22 cellular contexts compared by ENCODE assay signal in genomic region chr11:130865091-130865771, GRCh38. TPM values are rescaled to one million over a fixed set of nuclear protein-coding genes. Genes with fewer than 3 reads are reported as not detected.
DNase-seq lines count a peak whose midpoint lies in the region; ATAC-seq, FAIRE-seq and TF ChIP-seq lines count a peak whose summit lies in the region.
"Had no signal": no experiment of that assay in that cellular context is flagged by ENCODE, and none has a peak within 500 bp of the region (broad histone marks: within the 10 kb centered on the region; RNA-seq: fewer than 3 reads in every experiment).

No MANE protein-coding gene starts in this region.

- H3K56ac ChIP-seq in IMR-90 (ENCODE audit: extremely low read depth, insufficient read depth, low read length) (no peak overlapping the region), H1 (replicated peaks; ENCODE audit: insufficient read length, low read depth, low read length) (no peak overlapping the region)

- no peak overlapping the region for H3K27ac ChIP-seq in IMR-90 (ENCODE audit: insufficient read depth, low read length)
- no peak overlapping the region for H3K27ac ChIP-seq in H1 (ENCODE audit: low read depth, low read length)
- H3K27ac ChIP-seq: Peyer's patch had no signal

- H4K5ac ChIP-seq in IMR-90 (ENCODE audit: low read depth, low read length) (no peak overlapping the region), H1 (ENCODE audit: insufficient read length, low read depth, low read length) (no peak overlapping the region)

- DNase-seq in IMR-90 (no peak), H1 (ENCODE audit: low read depth in 1 of 2, low spot score in 2 of 2) (peak in 1 of 2 experiments; percentile 51), kidney tubule cell (ENCODE audit: low spot score) (peak; percentile 18), sciatic nerve (ENCODE audit: low spot score) (no peak), Ammon's horn (ENCODE audit: low spot score) (no peak), progenitor cell of endocrine pancreas (ENCODE audit: low spot score, unreplicated experiment) (no peak)
- DNase-seq: activated CD4-positive, alpha-beta memory T cell treated with anti-CD3 and anti-CD28 coated beads, Interleukin-2, amount 10 ng/mL, durations not matched to agents 7 days and 5 days; activated naive CD8-positive, alpha-beta T cell treated with anti-CD3 and anti-CD28 coated beads, Interleukin-2, amount 50 U/mL, for 24 hours; activated T-cell treated with anti-CD3 and anti-CD28 coated beads, Interleukin-2, amount 50 U/mL, for 72 hours; AML-193; MV-4-11; NCI-H2107; NCI-H748 treated with DMSO at 0.1 percent for 48 hours; Peyer's patch; stimulated activated CD4-positive, alpha-beta T cell treated with anti-CD3 and anti-CD28 coated beads, Interleukin-4, amount 100 ng/mL, for 24 hours; stimulated activated CD8-positive, alpha-beta memory T cell treated with anti-CD3 and anti-CD28 coated beads, Interleukin-4, amount 100 ng/mL, for 48 hours had no signal

- H2BK12ac ChIP-seq in H1 (ENCODE audit: low read depth, low read length) = peak overlapping the region; percentile 44

- ATAC-seq in IMR-90 (ENCODE audit: low read depth) (no peak), sciatic nerve (peak; percentile 12), HG03159 (IDR thresholded peaks at IDR 0.05; ENCODE audit: unreplicated experiment) (no peak)
- ATAC-seq in activated CD4-positive, CD25-positive, alpha-beta regulatory T cell treated with anti-CD3 and anti-CD28 coated beads, Interleukin-2, amount 50 U/mL, for 24 hours = no peak
- ATAC-seq: activated naive CD8-positive, alpha-beta T cell treated with anti-CD3 and anti-CD28 coated beads, Interleukin-2, amount 50 U/mL, for 24 hours; activated T-cell treated with anti-CD3 and anti-CD28 coated beads, Interleukin-2, amount 50 U/mL, for 72 hours had no signal

- H3K9ac ChIP-seq in IMR-90 (ENCODE audit: low read depth, low read length) (no peak overlapping the region), H1 (replicated peaks in 1 of 4; ENCODE audit: extremely low read depth in 1 of 4, low read depth in 3 of 4, low read length in 3 of 4) (no peak overlapping the region)

- no peak overlapping the region for H2BK20ac ChIP-seq in IMR-90 (ENCODE audit: low read depth, low read length)
- H2BK20ac ChIP-seq in H1 (ENCODE audit: low read length) = no peak overlapping the region; the same call in 1 of the 2 replicates

- H3K4me1 Mint-ChIP-seq in progenitor cell of endocrine pancreas (ENCODE audit: low read depth) = no peaks in the 10 kb centered on the region
- H3K4me1 Mint-ChIP-seq: activated CD4-positive, alpha-beta memory T cell treated with anti-CD3 and anti-CD28 coated beads, Interleukin-2, amount 10 ng/mL, durations not matched to agents 7 days and 5 days; activated naive CD8-positive, alpha-beta T cell treated with anti-CD3 and anti-CD28 coated beads, Interleukin-2, amount 50 U/mL, for 24 hours had no signal

- H3K27me3 Mint-ChIP-seq in progenitor cell of endocrine pancreas = peaks cover 9% of the 10 kb centered on the region
- H3K27me3 Mint-ChIP-seq: activated CD4-positive, alpha-beta memory T cell treated with anti-CD3 and anti-CD28 coated beads, Interleukin-2, amount 10 ng/mL, durations not matched to agents 7 days and 5 days; activated naive CD8-positive, alpha-beta T cell treated with anti-CD3 and anti-CD28 coated beads, Interleukin-2, amount 50 U/mL, for 24 hours; central memory CD8-positive, alpha-beta T cell; memory B cell had no signal

- no TSS peak for BruUV-seq in IMR-90 (replicated peaks; lab: Mats Ljungman, UMichigan)

- H3K4me3 Mint-ChIP-seq in progenitor cell of endocrine pancreas (ENCODE audit: low read depth) = no peak overlapping the region
- H3K4me3 Mint-ChIP-seq: activated CD4-positive, alpha-beta memory T cell treated with anti-CD3 and anti-CD28 coated beads, Interleukin-2, amount 10 ng/mL, durations not matched to agents 7 days and 5 days; activated naive CD8-positive, alpha-beta T cell treated with anti-CD3 and anti-CD28 coated beads, Interleukin-2, amount 50 U/mL, for 24 hours; activated T-cell treated with anti-CD3 and anti-CD28 coated beads, Interleukin-2, amount 50 U/mL, for 72 hours; central memory CD8-positive, alpha-beta T cell; memory B cell had no signal

- H3K4me2 ChIP-seq in IMR-90 (ENCODE audit: low read depth, low read length) (no peak overlapping the region), H1 (ENCODE audit: insufficient read depth in 1 of 2, low read depth in 2 of 2, low read length in 2 of 2) (no peak overlapping the region)

- H3K9me3 Mint-ChIP-seq in progenitor cell of endocrine pancreas (ENCODE audit: low read depth) = no peaks in the 10 kb centered on the region
- H3K9me3 Mint-ChIP-seq: activated CD4-positive, alpha-beta memory T cell treated with anti-CD3 and anti-CD28 coated beads, Interleukin-2, amount 10 ng/mL, durations not matched to agents 7 days and 5 days; activated naive CD8-positive, alpha-beta T cell treated with anti-CD3 and anti-CD28 coated beads, Interleukin-2, amount 50 U/mL, for 24 hours; activated T-cell treated with anti-CD3 and anti-CD28 coated beads, Interleukin-2, amount 50 U/mL, for 72 hours; central memory CD8-positive, alpha-beta T cell; memory B cell had no signal

- TF ChIP-seq POLR2A in IMR-90 (IDR thresholded peaks at IDR 0.05; ENCODE audit: low read depth, low read length) = no peak
- no peak for TF ChIP-seq POLR2A in H1 (IDR thresholded peaks at IDR 0.05; ENCODE audit: control extremely low read depth in 1 of 2, low read depth in 2 of 2, low read length in 2 of 2)

- TF ChIP-seq CTCF in IMR-90 (conservative IDR thresholded peaks at IDR 0.05; ENCODE audit: low read depth, low read length) (no peak), H1 (IDR thresholded peaks at IDR 0.05; ENCODE audit: control extremely low read depth in 1 of 3, insufficient read depth in 1 of 3, low read depth in 1 of 3, low read length in 3 of 3) (no peak), progenitor cell of endocrine pancreas (IDR thresholded peaks at IDR 0.05; ENCODE audit: unreplicated experiment) (no peak)

- intact Hi-C loops in IMR-90 (cut with micrococcal nuclease) (loop anchor here (10.0 kb wide), 1 partner anchor 650 kb away; no protein-coding TSS in a partner anchor), sciatic nerve (cut with DNase I) (no loop called here)

- dilution Hi-C loops in IMR-90 (cut with HindIII; ENCODE audit: low sequenced_read_pairs, unreplicated experiment) = loop anchor here (25.0 kb wide), 1 partner anchor 428 kb away; the partner anchor contains the start of genes ADAMTS15 and ADAMTS8

- H3K4me3 ChIP-seq in IMR-90 (ENCODE audit: insufficient read depth, low read depth, low read length) (no peak overlapping the region), H1 (ENCODE audit: extremely low read depth in 1 of 4, insufficient read depth in 2 of 4, low read depth in 3 of 4, low read length in 4 of 4) (no peak overlapping the region)
- H3K4me3 ChIP-seq: Peyer's patch had no signal

- H4K20me1 ChIP-seq in IMR-90 (ENCODE audit: insufficient read depth, low read length) (no peaks in the 10 kb centered on the region), H1 (replicated peaks in 1 of 2; ENCODE audit: control insufficient read depth in 1 of 2, insufficient read depth in 2 of 2, low read length in 2 of 2) (no peaks in the 10 kb centered on the region)

- no peaks in the 10 kb centered on the region for H3K27me3 ChIP-seq in IMR-90 (ENCODE audit: control insufficient read depth, insufficient read depth, low read length)
- peaks cover 0 to 9% (median 2%) of the 10 kb centered on the region in 4 experiments; a peak in 3 of 7 replicates for H3K27me3 ChIP-seq in H1 (replicated peaks in 1 of 4; ENCODE audit: control insufficient read depth in 3 of 4, extremely low read depth in 1 of 4, insufficient read depth in 3 of 4, low read length in 3 of 4)
- H3K27me3 ChIP-seq: Peyer's patch had no signal

- H2AK9ac ChIP-seq in IMR-90 (replicated peaks; ENCODE audit: low read depth, low read length, poor library complexity) = peak overlapping the region; percentile 28

- TF ChIP-seq RAD21 in IMR-90 (IDR thresholded peaks at IDR 0.05; ENCODE audit: low read length) (no peak), H1 (IDR thresholded peaks at IDR 0.05 in 1 of 2, conservative IDR thresholded peaks at IDR 0.05 in 1 of 2; ENCODE audit: low read depth in 2 of 2, low read length in 2 of 2) (no peak; a peak in 1 of 4 replicates)

- H4K91ac ChIP-seq in IMR-90 (ENCODE audit: insufficient read depth, low read depth, low read length) (peak overlapping the region; percentile 51; the same call in 1 of the 2 replicates), H1 (replicated peaks; ENCODE audit: insufficient read length, low read length) (no peak overlapping the region)

- H3K27ac Mint-ChIP-seq in progenitor cell of endocrine pancreas = no peak overlapping the region
- H3K27ac Mint-ChIP-seq: activated CD4-positive, alpha-beta memory T cell treated with anti-CD3 and anti-CD28 coated beads, Interleukin-2, amount 10 ng/mL, durations not matched to agents 7 days and 5 days; activated naive CD8-positive, alpha-beta T cell treated with anti-CD3 and anti-CD28 coated beads, Interleukin-2, amount 50 U/mL, for 24 hours; activated T-cell treated with anti-CD3 and anti-CD28 coated beads, Interleukin-2, amount 50 U/mL, for 72 hours; memory B cell had no signal

- 79% methylated on average over 4 of the region's 11 CpGs; no CpG with 5 or more reads in 1 of the 2 experiments for WGBS in IMR-90 (ENCODE audit: extremely low coverage in 2 of 2, insufficient read length in 1 of 2), 2 experiments
- WGBS in H1 (ENCODE audit: extremely low coverage in 1 of 2, insufficient coverage in 1 of 2, insufficient read length in 1 of 2, insufficient replicate concordance in 2 of 2, low coverage in 1 of 2, low lambda C conversion rate in 2 of 2, missing lambda C conversion rate in 1 of 2), 2 experiments = 76% methylated on average over 11 of the region's 11 CpGs; no CpG with 5 or more reads in 1 of the 2 experiments

- no peaks in the 10 kb centered on the region for H3K79me2 ChIP-seq in H1 (ENCODE audit: control insufficient read depth in 1 of 2, insufficient read depth in 2 of 2, low read length in 2 of 2)

- no peak overlapping the region for H2BK120ac ChIP-seq in IMR-90 (ENCODE audit: low read depth, low read length)
- H2BK120ac ChIP-seq in H1 (replicated peaks; ENCODE audit: low read depth, low read length) = no peak overlapping the region

- TF ChIP-seq EP300 in H1 (IDR thresholded peaks at IDR 0.05; ENCODE audit: borderline replicate concordance in 1 of 2, low read depth in 2 of 2, low read length in 2 of 2) = no peak

- no peak overlapping the region for H3K23ac ChIP-seq in IMR-90 (ENCODE audit: low read depth, low read length)
- H3K23ac ChIP-seq in H1 (ENCODE audit: insufficient read length) = no peak overlapping the region

- no peak overlapping the region for H2BK15ac ChIP-seq in IMR-90 (ENCODE audit: low read depth, low read length)
- no peak overlapping the region for H2BK15ac ChIP-seq in H1 (ENCODE audit: low read length)

- no peak for FAIRE-seq in H1 (lab: Jason Lieb, UNC)
- FAIRE-seq: frontal cortex, GM18507 had no signal

- POLR2A ChIA-PET in IMR-90 (lab: Charles Lee; ENCODE audit: unreplicated experiment) (no interaction called here), H1 (lab: Charles Lee; ENCODE audit: partially characterized antibody) (interaction anchor here (0.6 to 1.1 kb wide), 2 partner anchors 11 to 436 kb away, joined by 3 read pairs; partner anchors contain the start of gene ADAMTS8)

- H3K9me3 ChIP-seq in IMR-90 (ENCODE audit: control insufficient read depth, insufficient read depth, low read length) = no peaks in the 10 kb centered on the region
- no peaks in the 10 kb centered on the region for H3K9me3 ChIP-seq in H1 (ENCODE audit: insufficient read depth in 2 of 2, low read depth in 1 of 2, low read length in 1 of 2)
- H3K9me3 ChIP-seq: Peyer's patch had no signal

- H2AFZ ChIP-seq in IMR-90 (replicated peaks; ENCODE audit: low read length, poor library complexity) (no peak overlapping the region), H1 (ENCODE audit: low read length) (no peak overlapping the region)

- H3K4ac ChIP-seq in IMR-90 (ENCODE audit: low read depth, low read length) (no peak overlapping the region; the same call in 1 of the 2 replicates), H1 (replicated peaks; ENCODE audit: insufficient read length, low read depth, low read length) (no peak overlapping the region)

- peaks cover 2% of the 10 kb centered on the region; the same call in 1 of the 2 replicates for H3K4me1 ChIP-seq in IMR-90 (ENCODE audit: control insufficient read depth, insufficient read depth, low read length)
- H3K4me1 ChIP-seq in H1 (replicated peaks in 1 of 4; ENCODE audit: control insufficient read depth in 3 of 4, insufficient read depth in 4 of 4, low read length in 3 of 4) = peaks cover 0 to 7% (median 2%) of the 10 kb centered on the region in 4 experiments; a peak in 4 of 7 replicates

- no peak overlapping the region for H2AK5ac ChIP-seq in IMR-90 (ENCODE audit: low read depth, low read length)
- H2AK5ac ChIP-seq in H1 (ENCODE audit: low read depth, low read length) = no peak overlapping the region

- no peaks in the 10 kb centered on the region for H3K36me3 Mint-ChIP-seq in progenitor cell of endocrine pancreas (ENCODE audit: insufficient read depth)
- H3K36me3 Mint-ChIP-seq: memory B cell had no signal

- H2BK5ac ChIP-seq in IMR-90 (ENCODE audit: low read depth, low read length, poor library complexity, severe bottlenecking) (no peak overlapping the region), H1 (ENCODE audit: low read depth, low read length) (no peak overlapping the region; the same call in 1 of the 2 replicates)

- H3K23me2 ChIP-seq in H1 (ENCODE audit: low read depth, low read length) = no peaks in the 10 kb centered on the region

- H3K79me1 ChIP-seq in IMR-90 (ENCODE audit: low read depth in 1 of 2, low read length in 2 of 2) (no peaks in the 10 kb centered on the region), H1 (ENCODE audit: low read depth, low read length) (no peaks in the 10 kb centered on the region)

- CTCF ChIA-PET in IMR-90 (lab: Yijun Ruan, JAX) = no interaction called here
- CTCF ChIA-PET in H1 (lab: Charles Lee; ENCODE audit: partially characterized antibody) = interaction anchor here (0.6 to 17.8 kb wide), 9 partner anchors 12 to 653 kb away, joined by 3 to 521 read pairs (median 3); partner anchors contain the start of genes ADAMTS15 and ADAMTS8

- no peak overlapping the region for H4K8ac ChIP-seq in IMR-90 (ENCODE audit: low read depth in 2 of 2, low read length in 2 of 2)
- no peak overlapping the region; the same call in 1 of the 2 replicates for H4K8ac ChIP-seq in H1 (ENCODE audit: extremely low read depth, insufficient read depth, low read length)

- no peak overlapping the region for H3K18ac ChIP-seq in IMR-90 (ENCODE audit: low read depth, low read length)
- no peak overlapping the region for H3K18ac ChIP-seq in H1 (ENCODE audit: extremely low read depth, low read length)

- H3K36me3 ChIP-seq in IMR-90 (ENCODE audit: control insufficient read depth, insufficient read depth, low read length) (peaks cover 7% of the 10 kb centered on the region; the same call in 1 of the 2 replicates), H1 (ENCODE audit: control insufficient read depth in 2 of 4, insufficient read depth in 4 of 4, low read length in 3 of 4) (no peaks in the 10 kb centered on the region)
- H3K36me3 ChIP-seq: Peyer's patch had no signal

- no peak overlapping the region for H3K14ac ChIP-seq in IMR-90 (replicated peaks; ENCODE audit: low read depth, low read length)
- H3K14ac ChIP-seq in H1 (ENCODE audit: insufficient read length) = no peak overlapping the region

- in situ Hi-C loops in IMR-90 (cut with MboI; ENCODE audit: low sequenced_read_pairs) = loop anchor here (10.0 kb wide), 1 partner anchor 650 kb away; no protein-coding TSS in a partner anchor

- peaks cover 6% of the 10 kb centered on the region; the same call in 1 of the 2 replicates for H3K9me1 ChIP-seq in IMR-90 (ENCODE audit: insufficient read depth, low read length)

RNA-seq across cellular contexts. Expression of gene SNX19, which starts 51.0 kb away (rescaled TPM):
- 90.0 and 113 TPM in 2 replicates for total RNA-seq in IMR-90 (2012; rRNA removed)
- 31.1 and 35.9 TPM in 2 replicates for polyA plus RNA-seq in IMR-90 (2012; rRNA removed)
- polyA plus RNA-seq in IMR-90 (2012; cell fraction: cytosol; rRNA removed) = 23.1 and 25.6 TPM in 2 replicates
- polyA plus RNA-seq in IMR-90 (2012; cell fraction: nucleus; rRNA removed; ENCODE audit: low replicate concordance) = 30.1 and 42.6 TPM in 2 replicates
- total RNA-seq in H1 (2021; fragmentation: NEBNext Ultra II Directional; extraction: Animal tissue kit (Norgen Biotek cat#: 25700)) = 22.6 and 25.2 TPM in 2 replicates
- polyA plus RNA-seq in H1 (2011; rRNA removed) = 15.0 and 22.1 TPM in 2 replicates
- 13.6 TPM for polyA plus RNA-seq in H1 (2011; cell fraction: cytosol; rRNA removed)
- 36.6 TPM for polyA plus RNA-seq in H1 (2011; cell fraction: nucleus; rRNA removed)
- 13.1 to 15.9 TPM (median 14.2 TPM) in 4 replicates for polyA plus RNA-seq in H1 (2012, experiment 1 of 2)
- polyA plus RNA-seq in H1 (2012, experiment 2 of 2) = 2.2 TPM
- polyA plus RNA-seq in H1 (2013, experiment 1 of 2) = 24.6 TPM
- 25.1 TPM for polyA plus RNA-seq in H1 (2013, experiment 2 of 2)
- polyA minus RNA-seq in H1 (2011; rRNA and poly(A)+ RNA removed) = 67.1 and 69.1 TPM in 2 replicates
- polyA minus RNA-seq in H1 (2011; cell fraction: cytosol; rRNA and poly(A)+ RNA removed) = 33.2 TPM
- polyA minus RNA-seq in H1 (2011; cell fraction: nucleus; rRNA and poly(A)+ RNA removed) = 86.2 TPM
- total RNA-seq in sciatic nerve = 50.7 TPM
- total RNA-seq in progenitor cell of endocrine pancreas = 55.8 and 56.3 TPM in 2 replicates
